Comparison of ENCODE assay signal across 8 cellular contexts in genomic region chr6:28443112-28443773, GRCh38. TPM values are rescaled to one million over a fixed set of nuclear protein-coding genes. Genes with fewer than 3 reads are reported as not detected.
DNase-seq lines count a peak whose midpoint lies in the region; ATAC-seq and TF ChIP-seq lines count a peak whose summit lies in the region.

Gene ZSCAN23 (minus strand): TSS chr6:28443491. CDS start chr6:28436266, 7,225 bp downstream.

- H3K4me3 Mint-ChIP-seq in mesothelial cell of epicardium = peak within 1 kb of the TSS; percentile 100

- H3K9me3 Mint-ChIP-seq in mesothelial cell of epicardium = peaks cover 4% of the 10 kb centered on the region

- DNase-seq in AG04449 (ENCODE audit: low read depth, low spot score) = peak; percentile 21
- peak; percentile 94 for DNase-seq in NCI-H748 treated with DMSO at 0.1 percent for 48 hours (lab: John Stamatoyannopoulos, UW)
- DNase-seq in activated CD8-positive, alpha-beta memory T cell treated with anti-CD3 and anti-CD28 coated beads, Interleukin-2, amount 50 U/mL, for 4 hours = peak; percentile 80
- peak; percentile 90 for DNase-seq in epithelial cell of esophagus (ENCODE audit: low read depth)
- peak; percentile 44 to 77 for DNase-seq in mesothelial cell of epicardium (ENCODE audit: low spot score in 2 of 2, unreplicated experiment in 2 of 2)
- peak; percentile 68 for DNase-seq in stimulated activated CD8-positive, alpha-beta memory T cell treated with anti-CD3 and anti-CD28 coated beads, Interleukin-15, amount 100 ng/mL, for 1 hour (ENCODE audit: low read depth)

- H3K4me3 ChIP-seq in AG04449 (ENCODE audit: low read depth, low read length) = peak within 1 kb of the TSS; percentile 98
- H3K4me3 ChIP-seq in epithelial cell of esophagus (ENCODE audit: low read length) = peak within 1 kb of the TSS; percentile 85

- POLR2A ChIA-PET in AG04449 (lab: Yijun Ruan, JAX) = no interaction called here

- ATAC-seq in GM19043 (IDR thresholded peaks at IDR 0.05; ENCODE audit: low read depth, unreplicated experiment) (peak; percentile 90), HG03378 (IDR thresholded peaks at IDR 0.05; ENCODE audit: unreplicated experiment) (peak; percentile 89)

- peaks cover 11% of the 10 kb centered on the region for H3K4me1 Mint-ChIP-seq in mesothelial cell of epicardium

- H3K36me3 Mint-ChIP-seq in mesothelial cell of epicardium = no peaks in the 10 kb centered on the region

- CTCF ChIA-PET in AG04449 (lab: Yijun Ruan, JAX) = no interaction called here

- peak within 1 kb of the TSS; percentile 99 for H3K27ac Mint-ChIP-seq in mesothelial cell of epicardium

- TF ChIP-seq CTCF in AG04449 (IDR thresholded peaks at IDR 0.05; ENCODE audit: insufficient read depth, low read length, missing control alignments) (no peak), epithelial cell of esophagus (IDR thresholded peaks at IDR 0.05; ENCODE audit: insufficient read depth, low read depth, low read length, missing control alignments) (peak; percentile 7), mesothelial cell of epicardium (IDR thresholded peaks at IDR 0.05; ENCODE audit: unreplicated experiment) (no peak)

- H3K27me3 Mint-ChIP-seq in mesothelial cell of epicardium (ENCODE audit: low read depth) = peaks cover 3% of the 10 kb centered on the region

RNA-seq across cellular contexts. Expression of gene ZSCAN23, which starts in this region (rescaled TPM):
- 10.4 to 13.9 TPM (median 13.5 TPM) in 3 replicates for total RNA-seq in mesothelial cell of epicardium

Comparison
In these comparisons a context has a peak if more than half of its experiments do, and no peak if none do; other contexts are left out.
1. Peak in every context shown above with its lines: DNase-seq, ATAC-seq and H3K4me3 ChIP-seq.
2. DNase-seq: peak in every context shown above with its lines; median percentile 94 in NCI-H748 treated with DMSO at 0.1 percent for 48 hours; 90 in epithelial cell of esophagus; 80 in activated CD8-positive, alpha-beta memory T cell treated with anti-CD3 and anti-CD28 coated beads, Interleukin-2, amount 50 U/mL, for 4 hours; 68 in stimulated activated CD8-positive, alpha-beta memory T cell treated with anti-CD3 and anti-CD28 coated beads, Interleukin-15, amount 100 ng/mL, for 1 hour; 60 in mesothelial cell of epicardium; 21 in AG04449.